28 cellular contexts compared by ENCODE assay signal in the genomic region with DNA sequence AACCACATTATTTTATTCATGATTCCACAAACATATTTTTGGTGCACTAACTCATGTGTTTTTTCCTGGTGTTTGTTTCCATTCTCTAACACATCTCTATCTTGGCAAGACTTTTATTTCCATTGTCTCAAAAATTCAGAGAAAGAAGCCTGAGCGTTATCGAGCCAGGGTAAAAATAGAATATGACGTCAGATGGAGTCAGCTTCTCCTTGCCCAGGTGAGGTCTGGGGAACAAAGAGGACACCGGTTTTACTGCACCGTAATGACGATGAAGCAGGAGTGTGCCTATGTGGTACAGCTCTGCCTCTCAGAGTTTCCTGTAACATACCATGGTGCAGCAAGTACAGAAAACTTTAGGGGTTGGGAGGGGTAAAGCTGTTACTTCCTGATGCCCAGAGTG.
"Had no signal": no experiment of that assay in that cellular context is flagged by ENCODE, and none has a peak within 500 bp of the region (broad histone marks: within the 10 kb centered on the region; RNA-seq: fewer than 3 reads in every experiment).

No MANE protein-coding gene starts in this region.

- DNase-seq: islet precursor cell; left ventricle myocardium inferior; mesendoderm; naive B cell; natural killer cell; nephron progenitor cell; occipital lobe; ovary; stimulated activated CD4-positive, alpha-beta T cell treated with anti-CD3 and anti-CD28 coated beads, Interleukin-12 subunit alpha, Interleukin-12 subunit beta, amount 100 ng/mL, for 4 hours; stimulated activated CD4-positive, alpha-beta T cell treated with anti-CD3 and anti-CD28 coated beads, Interleukin-15, amount 100 ng/mL, for 24 hours; stimulated activated CD4-positive, alpha-beta T cell treated with anti-CD3 and anti-CD28 coated beads, Interleukin-2, amount 100 ng/mL, for 24 hours; stimulated activated CD4-positive, alpha-beta T cell treated with anti-CD3 and anti-CD28 coated beads, Interleukin-4, amount 100 ng/mL, for 1 hour; stimulated activated naive B cell treated with anti-CD40 and anti-IgM and Interleukin-4, amounts not matched to agents 10 μg/mL and 1 μg/mL and 100 μg/mL, for 72 hours; stimulated activated naive CD8-positive, alpha-beta T cell treated with anti-CD3 and anti-CD28 coated beads, Interleukin-15, Interleukin-2, amounts not matched to agents 100 U/mL and 50 U/mL, for 24 hours; stomach; testis; thyroid gland; transverse colon; upper lobe of left lung had no signal

- H3K4me2 ChIP-seq: neural progenitor cell had no signal

- H3K9me3 ChIP-seq: neutrophil, ovary, right atrium auricular region, testis, thyroid gland, transverse colon, upper lobe of left lung, vagina had no signal

- H3K27me3 ChIP-seq: neural progenitor cell, neutrophil, ovary, right atrium auricular region, stomach, testis, thyroid gland, transverse colon, upper lobe of left lung, vagina had no signal

- H3K27ac Mint-ChIP-seq: mesothelial cell of epicardium; naive B cell; natural killer cell; nephron progenitor cell; neural progenitor cell; progenitor cell of endocrine pancreas; stimulated activated naive B cell treated with anti-CD40 and anti-IgM and Interleukin-4, amounts not matched to agents 10 μg/mL and 1 μg/mL and 100 μg/mL, for 72 hours had no signal

- ATAC-seq: natural killer cell; sciatic nerve; stimulated activated naive B cell treated with anti-CD40 and anti-IgM and Interleukin-4, amounts not matched to agents 10 μg/mL and 1 μg/mL and 100 μg/mL, for 72 hours; stimulated activated naive CD8-positive, alpha-beta T cell treated with anti-CD3 and anti-CD28 coated beads, Interleukin-15, Interleukin-2, amounts not matched to agents 100 U/mL and 50 U/mL, for 24 hours had no signal

- H3K27ac ChIP-seq: left ventricle myocardium inferior, neural progenitor cell, neutrophil, ovary, right atrium auricular region, skin epidermis, stomach, testis, thyroid gland, transverse colon, upper lobe of left lung, vagina had no signal

- H3K36me3 ChIP-seq: left ventricle myocardium inferior, neural progenitor cell, neutrophil, ovary, right atrium auricular region, stomach, thyroid gland, transverse colon, upper lobe of left lung, vagina had no signal

- H3K36me3 Mint-ChIP-seq: mesothelial cell of epicardium; naive B cell; natural killer cell; neural progenitor cell; stimulated activated naive B cell treated with anti-CD40 and anti-IgM and Interleukin-4, amounts not matched to agents 10 μg/mL and 1 μg/mL and 100 μg/mL, for 72 hours had no signal

- H3K4me3 Mint-ChIP-seq: mesothelial cell of epicardium; naive B cell; natural killer cell; nephron progenitor cell; neural progenitor cell; stimulated activated naive B cell treated with anti-CD40 and anti-IgM and Interleukin-4, amounts not matched to agents 10 μg/mL and 1 μg/mL and 100 μg/mL, for 72 hours had no signal

- H3K4me3 ChIP-seq: left ventricle myocardium inferior, lung, neural progenitor cell, ovary, right atrium auricular region, skin epidermis, stomach, testis, thyroid gland, transverse colon, upper lobe of left lung, vagina had no signal

- H3K9ac ChIP-seq: neural progenitor cell had no signal

- H3K27me3 Mint-ChIP-seq: naive B cell; progenitor cell of endocrine pancreas; stimulated activated naive B cell treated with anti-CD40 and anti-IgM and Interleukin-4, amounts not matched to agents 10 μg/mL and 1 μg/mL and 100 μg/mL, for 72 hours had no signal

- H3K9me3 Mint-ChIP-seq: mesothelial cell of epicardium had no signal

- H3K4me1 Mint-ChIP-seq: mesothelial cell of epicardium; naive B cell; natural killer cell; nephron progenitor cell; neural progenitor cell; stimulated activated naive B cell treated with anti-CD40 and anti-IgM and Interleukin-4, amounts not matched to agents 10 μg/mL and 1 μg/mL and 100 μg/mL, for 72 hours had no signal

- H2AFZ ChIP-seq: neural progenitor cell had no signal

- H3K4me1 ChIP-seq: left ventricle myocardium inferior, neural progenitor cell, right atrium auricular region, stomach, testis, thyroid gland, transverse colon, upper lobe of left lung, vagina had no signal
